18 cellular contexts compared by ENCODE assay signal in the genomic region with DNA sequence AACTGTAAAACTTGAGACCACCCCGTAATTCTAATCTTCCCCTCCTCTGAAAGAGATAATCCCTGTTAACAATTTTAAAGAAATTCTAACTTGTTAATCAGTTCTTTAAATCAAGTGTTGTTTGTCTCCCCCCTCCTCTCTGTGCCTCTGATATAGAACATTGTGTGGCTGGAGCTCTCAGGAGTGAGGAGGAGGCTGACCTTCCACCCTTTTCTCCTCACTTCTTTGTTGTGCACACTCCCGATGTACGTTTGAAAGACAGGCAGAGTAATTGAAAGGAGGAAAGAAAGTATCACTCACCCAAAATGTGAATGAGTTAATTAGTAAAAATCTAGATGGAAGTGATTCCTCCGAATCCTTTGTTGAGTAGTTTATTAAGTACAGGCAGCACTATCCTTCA. TPM values are rescaled to one million over a fixed set of nuclear protein-coding genes. Genes with fewer than 3 reads are reported as not detected.
DNase-seq lines count a peak whose midpoint lies in the region; ATAC-seq and TF ChIP-seq lines count a peak whose summit lies in the region.
"Had no signal": no experiment of that assay in that cellular context is flagged by ENCODE, and none has a peak within 500 bp of the region (broad histone marks: within the 10 kb centered on the region; RNA-seq: fewer than 3 reads in every experiment).

No MANE protein-coding gene starts in this region.

- H3F3A ChIP-seq in GM23338 (replicated peaks; ENCODE audit: low read depth) (no peaks in the 10 kb centered on the region), neural progenitor cell (ENCODE audit: low read depth) (peaks cover 30% of the 10 kb centered on the region)

- peaks cover 18% of the 10 kb centered on the region for H3K4me1 Mint-ChIP-seq in GM23338
- peaks cover 68% of the 10 kb centered on the region for H3K4me1 Mint-ChIP-seq in neural progenitor cell

- H3K4me3 ChIP-seq in GM23338 (no peak overlapping the region), ectodermal cell (ENCODE audit: insufficient read depth, low read depth, low read length) (no peak overlapping the region), neural progenitor cell (no peak overlapping the region), mucosa of descending colon (no peak overlapping the region)
- H3K4me3 ChIP-seq: BLaER1 had no signal

- H3K27ac Mint-ChIP-seq in GM23338 (no peak overlapping the region), neural progenitor cell (peak overlapping the region; percentile 66)
- H3K27ac Mint-ChIP-seq: CD14-positive monocyte had no signal

- H3K27me3 ChIP-seq in GM23338 (ENCODE audit: insufficient read depth) (no peaks in the 10 kb centered on the region), ectodermal cell (ENCODE audit: control insufficient read depth, insufficient read depth, low read length, poor library complexity, severe bottlenecking) (no peaks in the 10 kb centered on the region), neural progenitor cell (no peaks in the 10 kb centered on the region)
- H3K27me3 ChIP-seq: BLaER1 had no signal

- no peak for DNase-seq in GM23338 (ENCODE audit: low spot score)
- peak; percentile 58 for DNase-seq in left kidney (ENCODE audit: low read depth, low spot score)
- DNase-seq in neural progenitor cell (ENCODE audit: low spot score) = peak; percentile 54
- no peak for DNase-seq in mucosa of descending colon
- DNase-seq in H4 (ENCODE audit: low spot score) = no peak
- no peak for DNase-seq in cerebellum (ENCODE audit: low spot score)
- DNase-seq: 8988T; Calu3; CD4-positive, alpha-beta memory T cell; DMS79 treated with DMSO at 0.1 percent for 48 hours; GF-D8; GOT3; H9; IMR-90 had no signal

- ATAC-seq in GM23338 (peak; percentile 37), mucosa of descending colon (no peak)

- intact Hi-C loops in mucosa of descending colon (cut with DNase I, micrococcal nuclease) = no loop called here

- H3K36me3 Mint-ChIP-seq in GM23338 (ENCODE audit: low read depth) = no peaks in the 10 kb centered on the region; the same call in 2 of the 3 replicates
- peaks cover 24% of the 10 kb centered on the region for H3K36me3 Mint-ChIP-seq in neural progenitor cell
- H3K36me3 Mint-ChIP-seq: CD14-positive monocyte; CD4-positive, alpha-beta memory T cell had no signal

- H3K4me1 ChIP-seq in GM23338 (ENCODE audit: insufficient read depth) = peaks cover 13% of the 10 kb centered on the region
- peaks cover 26% of the 10 kb centered on the region for H3K4me1 ChIP-seq in ectodermal cell (ENCODE audit: control insufficient read depth, insufficient read depth, low read length)
- H3K4me1 ChIP-seq in neural progenitor cell = peaks cover 45% of the 10 kb centered on the region
- H3K4me1 ChIP-seq in mucosa of descending colon (ENCODE audit: low read depth) = no peaks in the 10 kb centered on the region

- H2AFZ ChIP-seq in GM23338 (peak overlapping the region; percentile 2; the same call in 1 of the 2 replicates), neural progenitor cell (replicated peaks) (no peak overlapping the region)

- H3K27me3 Mint-ChIP-seq in GM23338 (ENCODE audit: insufficient read depth, low read depth, poor library complexity) (no peaks in the 10 kb centered on the region), neural progenitor cell (ENCODE audit: insufficient read depth, low read depth) (no peaks in the 10 kb centered on the region)

- TF ChIP-seq CTCF in GM23338 (conservative IDR thresholded peaks at IDR 0.05; ENCODE audit: low read depth in 2 of 2) (no peak), neural progenitor cell (IDR thresholded peaks at IDR 0.05) (no peak), mucosa of descending colon (IDR thresholded peaks at IDR 0.05) (no peak)

- no peaks in the 10 kb centered on the region for H3K9me2 ChIP-seq in GM23338 (ENCODE audit: insufficient read depth)

- H3K9me3 Mint-ChIP-seq in GM23338 (no peaks in the 10 kb centered on the region; the same call in 2 of the 3 replicates), neural progenitor cell (no peaks in the 10 kb centered on the region)
- H3K9me3 Mint-ChIP-seq: H9 had no signal

- no peaks in the 10 kb centered on the region for H3K9me3 ChIP-seq in ectodermal cell (ENCODE audit: control insufficient read depth, low read length)
- H3K9me3 ChIP-seq in neural progenitor cell (ENCODE audit: low read depth) = no peaks in the 10 kb centered on the region
- no peaks in the 10 kb centered on the region for H3K9me3 ChIP-seq in mucosa of descending colon
- H3K9me3 ChIP-seq: BLaER1 had no signal

- H3K4me2 ChIP-seq in GM23338 (no peak overlapping the region), neural progenitor cell (peak overlapping the region; percentile 49)
- H3K4me2 ChIP-seq: BLaER1 had no signal

- no peak overlapping the region for H3K4me3 Mint-ChIP-seq in GM23338
- H3K4me3 Mint-ChIP-seq in neural progenitor cell = peak overlapping the region; percentile 49
- H3K4me3 Mint-ChIP-seq: CD14-positive monocyte; CD4-positive, alpha-beta memory T cell; H9 had no signal

- H4K20me1 ChIP-seq in GM23338 (replicated peaks; ENCODE audit: insufficient read depth) (no peaks in the 10 kb centered on the region), neural progenitor cell (ENCODE audit: low read depth) (peaks cover 13% of the 10 kb centered on the region)
- H4K20me1 ChIP-seq: BLaER1 had no signal

- H3K79me2 ChIP-seq in GM23338 (replicated peaks; ENCODE audit: insufficient read depth) (no peaks in the 10 kb centered on the region), neural progenitor cell (ENCODE audit: low read depth) (no peaks in the 10 kb centered on the region)

- WGBS in ectodermal cell, 2 experiments = 38 to 50% methylated on average over 4 of the region's 4 CpGs

- no peaks in the 10 kb centered on the region for H3K36me3 ChIP-seq in GM23338 (ENCODE audit: insufficient read depth)
- H3K36me3 ChIP-seq in ectodermal cell (ENCODE audit: control insufficient read depth, insufficient read depth, low read length) = peaks cover 15% of the 10 kb centered on the region
- no peaks in the 10 kb centered on the region for H3K36me3 ChIP-seq in neural progenitor cell
- H3K36me3 ChIP-seq in mucosa of descending colon (ENCODE audit: low read depth) = no peaks in the 10 kb centered on the region
- H3K36me3 ChIP-seq: BLaER1 had no signal

- H3K9ac ChIP-seq in neural progenitor cell = no peak overlapping the region
- H3K9ac ChIP-seq: BLaER1 had no signal

- H3K27ac ChIP-seq in GM23338 (ENCODE audit: low read depth) (no peak overlapping the region), ectodermal cell (ENCODE audit: insufficient read depth, low read depth, low read length, poor library complexity, severe bottlenecking) (peak overlapping the region; percentile 65), neural progenitor cell (no peak overlapping the region)
- H3K27ac ChIP-seq: BLaER1, HL-60 had no signal

TF ChIP-seq in GM23338, 12 proteins besides CTCF, POLR2A, EP300 and RAD21 (continues in another document):
- no peak for TF ChIP-seq ZNF331 (CRISPR knock-in tag; IDR thresholded peaks at IDR 0.05; ENCODE audit: low read depth)
- TF ChIP-seq, protein P1, sequence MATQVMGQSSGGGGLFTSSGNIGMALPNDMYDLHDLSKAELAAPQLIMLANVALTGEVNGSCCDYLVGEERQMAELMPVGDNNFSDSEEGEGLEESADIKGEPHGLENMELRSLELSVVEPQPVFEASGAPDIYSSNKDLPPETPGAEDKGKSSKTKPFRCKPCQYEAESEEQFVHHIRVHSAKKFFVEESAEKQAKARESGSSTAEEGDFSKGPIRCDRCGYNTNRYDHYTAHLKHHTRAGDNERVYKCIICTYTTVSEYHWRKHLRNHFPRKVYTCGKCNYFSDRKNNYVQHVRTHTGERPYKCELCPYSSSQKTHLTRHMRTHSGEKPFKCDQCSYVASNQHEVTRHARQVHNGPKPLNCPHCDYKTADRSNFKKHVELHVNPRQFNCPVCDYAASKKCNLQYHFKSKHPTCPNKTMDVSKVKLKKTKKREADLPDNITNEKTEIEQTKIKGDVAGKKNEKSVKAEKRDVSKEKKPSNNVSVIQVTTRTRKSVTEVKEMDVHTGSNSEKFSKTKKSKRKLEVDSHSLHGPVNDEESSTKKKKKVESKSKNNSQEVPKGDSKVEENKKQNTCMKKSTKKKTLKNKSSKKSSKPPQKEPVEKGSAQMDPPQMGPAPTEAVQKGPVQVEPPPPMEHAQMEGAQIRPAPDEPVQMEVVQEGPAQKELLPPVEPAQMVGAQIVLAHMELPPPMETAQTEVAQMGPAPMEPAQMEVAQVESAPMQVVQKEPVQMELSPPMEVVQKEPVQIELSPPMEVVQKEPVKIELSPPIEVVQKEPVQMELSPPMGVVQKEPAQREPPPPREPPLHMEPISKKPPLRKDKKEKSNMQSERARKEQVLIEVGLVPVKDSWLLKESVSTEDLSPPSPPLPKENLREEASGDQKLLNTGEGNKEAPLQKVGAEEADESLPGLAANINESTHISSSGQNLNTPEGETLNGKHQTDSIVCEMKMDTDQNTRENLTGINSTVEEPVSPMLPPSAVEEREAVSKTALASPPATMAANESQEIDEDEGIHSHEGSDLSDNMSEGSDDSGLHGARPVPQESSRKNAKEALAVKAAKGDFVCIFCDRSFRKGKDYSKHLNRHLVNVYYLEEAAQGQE (IDR thresholded peaks at IDR 0.05; ENCODE audit: unreplicated experiment) = no peak

RNA-seq across cellular contexts. Expression of gene TNFRSF19, which starts 43.8 kb away (rescaled TPM):
- total RNA-seq in GM23338 (2014; rRNA removed; shearing (Covaris generic)) = 0.35 and 0.93 TPM in 2 replicates
- 0.21 and 0.24 TPM in 2 replicates for polyA plus RNA-seq in GM23338 (2016; fragmentation: Nextera tagmentation; extraction: Ambion mirVana)
- 64.3 TPM for polyA plus RNA-seq in ectodermal cell (2013, experiment 1 of 4)
- polyA plus RNA-seq in ectodermal cell (2013, experiment 2 of 4) = 79.0 TPM
- 72.1 TPM for polyA plus RNA-seq in ectodermal cell (2013, experiment 3 of 4)
- polyA plus RNA-seq in ectodermal cell (2013, experiment 4 of 4) = 79.6 TPM
- total RNA-seq in neural progenitor cell (ENCODE audit: low replicate concordance) = 21.4 and 31.7 TPM in 2 replicates
- total RNA-seq in mucosa of descending colon = 1 to 10 TPM in 1 of 3 donors, under 1 TPM in 2; 0.32 to 3.8 (median 0.58) TPM
- 0.12 and 0.33 TPM in 2 replicates for total RNA-seq in H4 (2014; rRNA removed; shearing (Covaris generic))
- 31.3 TPM for total RNA-seq in cerebellum
- total RNA-seq: CD4-positive, alpha-beta memory T cell had no signal

Comparison
In these comparisons a context has a peak if more than half of its experiments do, and no peak if none do; other contexts are left out.
1. DNase-seq: peak in left kidney (single experiment) and neural progenitor cell (single experiment); none in GM23338 (single experiment), mucosa of descending colon (0 of 3), H4 (single experiment) and cerebellum (single experiment).